1 cellular context compared by ENCODE assay signal in the genomic region with DNA sequence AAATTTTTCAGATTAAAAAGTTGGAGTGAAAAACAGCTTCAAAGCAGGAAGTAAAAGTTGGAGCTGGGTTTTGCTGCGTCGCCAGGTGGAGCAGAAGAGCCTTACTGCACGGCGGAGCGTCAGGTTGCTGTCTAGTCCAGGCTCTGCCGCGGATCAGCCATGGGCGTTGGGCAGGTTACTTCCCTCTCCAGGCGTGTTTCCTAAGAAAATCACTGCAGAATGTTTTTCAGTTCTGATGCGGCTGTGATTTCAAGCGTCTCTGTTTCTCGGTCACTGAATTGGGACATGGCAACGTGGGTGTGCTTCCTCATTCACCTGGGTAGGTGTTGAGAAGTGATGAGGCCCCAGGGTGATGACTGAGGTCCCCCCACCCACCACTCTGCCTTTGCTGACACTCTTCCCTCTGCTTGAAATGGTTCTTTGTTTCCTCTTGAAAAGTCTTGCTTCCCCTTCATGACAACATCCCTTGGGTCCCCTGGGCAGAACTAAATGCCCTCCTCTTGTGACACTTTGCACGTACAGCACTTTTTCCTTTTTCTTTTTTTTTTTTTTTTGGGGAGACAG.
TF ChIP-seq lines count a peak whose summit lies in the region.

No MANE protein-coding gene starts in this region.

TF ChIP-seq in HepG2, 621 proteins besides CTCF, POLR2A, EP300 and RAD21:
- TF ChIP-seq ZSCAN30 (CRISPR knock-in tag; IDR thresholded peaks at IDR 0.05) (no peak), TCF7L2 (IDR thresholded peaks at IDR 0.05; ENCODE audit: low read depth, low read length) (no peak), RFXANK (CRISPR knock-in tag; IDR thresholded peaks at IDR 0.05) (no peak), RFX1 (IDR thresholded peaks at IDR 0.05) (no peak), RBAK (CRISPR knock-in tag; IDR thresholded peaks at IDR 0.05) (no peak), ZNF83 (CRISPR knock-in tag; IDR thresholded peaks at IDR 0.05; ENCODE audit: borderline replicate concordance) (no peak), HNRNPLL (IDR thresholded peaks at IDR 0.05; ENCODE audit: low read depth, low read length, poor library complexity, severe bottlenecking) (no peak)
- TF ChIP-seq, protein P1, sequence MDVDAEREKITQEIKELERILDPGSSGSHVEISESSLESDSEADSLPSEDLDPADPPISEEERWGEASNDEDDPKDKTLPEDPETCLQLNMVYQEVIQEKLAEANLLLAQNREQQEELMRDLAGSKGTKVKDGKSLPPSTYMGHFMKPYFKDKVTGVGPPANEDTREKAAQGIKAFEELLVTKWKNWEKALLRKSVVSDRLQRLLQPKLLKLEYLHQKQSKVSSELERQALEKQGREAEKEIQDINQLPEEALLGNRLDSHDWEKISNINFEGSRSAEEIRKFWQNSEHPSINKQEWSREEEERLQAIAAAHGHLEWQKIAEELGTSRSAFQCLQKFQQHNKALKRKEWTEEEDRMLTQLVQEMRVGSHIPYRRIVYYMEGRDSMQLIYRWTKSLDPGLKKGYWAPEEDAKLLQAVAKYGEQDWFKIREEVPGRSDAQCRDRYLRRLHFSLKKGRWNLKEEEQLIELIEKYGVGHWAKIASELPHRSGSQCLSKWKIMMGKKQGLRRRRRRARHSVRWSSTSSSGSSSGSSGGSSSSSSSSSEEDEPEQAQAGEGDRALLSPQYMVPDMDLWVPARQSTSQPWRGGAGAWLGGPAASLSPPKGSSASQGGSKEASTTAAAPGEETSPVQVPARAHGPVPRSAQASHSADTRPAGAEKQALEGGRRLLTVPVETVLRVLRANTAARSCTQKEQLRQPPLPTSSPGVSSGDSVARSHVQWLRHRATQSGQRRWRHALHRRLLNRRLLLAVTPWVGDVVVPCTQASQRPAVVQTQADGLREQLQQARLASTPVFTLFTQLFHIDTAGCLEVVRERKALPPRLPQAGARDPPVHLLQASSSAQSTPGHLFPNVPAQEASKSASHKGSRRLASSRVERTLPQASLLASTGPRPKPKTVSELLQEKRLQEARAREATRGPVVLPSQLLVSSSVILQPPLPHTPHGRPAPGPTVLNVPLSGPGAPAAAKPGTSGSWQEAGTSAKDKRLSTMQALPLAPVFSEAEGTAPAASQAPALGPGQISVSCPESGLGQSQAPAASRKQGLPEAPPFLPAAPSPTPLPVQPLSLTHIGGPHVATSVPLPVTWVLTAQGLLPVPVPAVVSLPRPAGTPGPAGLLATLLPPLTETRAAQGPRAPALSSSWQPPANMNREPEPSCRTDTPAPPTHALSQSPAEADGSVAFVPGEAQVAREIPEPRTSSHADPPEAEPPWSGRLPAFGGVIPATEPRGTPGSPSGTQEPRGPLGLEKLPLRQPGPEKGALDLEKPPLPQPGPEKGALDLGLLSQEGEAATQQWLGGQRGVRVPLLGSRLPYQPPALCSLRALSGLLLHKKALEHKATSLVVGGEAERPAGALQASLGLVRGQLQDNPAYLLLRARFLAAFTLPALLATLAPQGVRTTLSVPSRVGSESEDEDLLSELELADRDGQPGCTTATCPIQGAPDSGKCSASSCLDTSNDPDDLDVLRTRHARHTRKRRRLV (CRISPR knock-in tag; IDR thresholded peaks at IDR 0.05), result no peak
- TF ChIP-seq, protein P2, sequence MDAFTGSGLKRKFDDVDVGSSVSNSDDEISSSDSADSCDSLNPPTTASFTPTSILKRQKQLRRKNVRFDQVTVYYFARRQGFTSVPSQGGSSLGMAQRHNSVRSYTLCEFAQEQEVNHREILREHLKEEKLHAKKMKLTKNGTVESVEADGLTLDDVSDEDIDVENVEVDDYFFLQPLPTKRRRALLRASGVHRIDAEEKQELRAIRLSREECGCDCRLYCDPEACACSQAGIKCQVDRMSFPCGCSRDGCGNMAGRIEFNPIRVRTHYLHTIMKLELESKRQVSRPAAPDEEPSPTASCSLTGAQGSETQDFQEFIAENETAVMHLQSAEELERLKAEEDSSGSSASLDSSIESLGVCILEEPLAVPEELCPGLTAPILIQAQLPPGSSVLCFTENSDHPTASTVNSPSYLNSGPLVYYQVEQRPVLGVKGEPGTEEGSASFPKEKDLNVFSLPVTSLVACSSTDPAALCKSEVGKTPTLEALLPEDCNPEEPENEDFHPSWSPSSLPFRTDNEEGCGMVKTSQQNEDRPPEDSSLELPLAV (CRISPR knock-in tag; conservative IDR thresholded peaks at IDR 0.05; ENCODE audit: low read depth), result no peak
- TF ChIP-seq, protein P3, sequence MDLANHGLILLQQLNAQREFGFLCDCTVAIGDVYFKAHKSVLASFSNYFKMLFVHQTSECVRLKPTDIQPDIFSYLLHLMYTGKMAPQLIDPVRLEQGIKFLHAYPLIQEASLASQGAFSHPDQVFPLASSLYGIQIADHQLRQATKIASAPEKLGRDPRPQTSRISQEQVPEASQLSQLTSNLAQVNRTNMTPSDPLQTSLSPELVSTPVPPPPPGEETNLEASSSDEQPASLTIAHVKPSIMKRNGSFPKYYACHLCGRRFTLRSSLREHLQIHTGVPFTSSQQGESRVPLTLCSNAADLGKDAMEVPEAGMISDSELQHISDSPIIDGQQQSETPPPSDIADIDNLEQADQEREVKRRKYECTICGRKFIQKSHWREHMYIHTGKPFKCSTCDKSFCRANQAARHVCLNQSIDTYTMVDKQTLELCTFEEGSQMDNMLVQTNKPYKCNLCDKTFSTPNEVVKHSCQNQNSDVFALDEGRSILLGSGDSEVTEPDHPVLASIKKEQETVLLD (CRISPR knock-in tag; IDR thresholded peaks at IDR 0.05; ENCODE audit: low read depth), result no peak
- TF ChIP-seq, protein P4, sequence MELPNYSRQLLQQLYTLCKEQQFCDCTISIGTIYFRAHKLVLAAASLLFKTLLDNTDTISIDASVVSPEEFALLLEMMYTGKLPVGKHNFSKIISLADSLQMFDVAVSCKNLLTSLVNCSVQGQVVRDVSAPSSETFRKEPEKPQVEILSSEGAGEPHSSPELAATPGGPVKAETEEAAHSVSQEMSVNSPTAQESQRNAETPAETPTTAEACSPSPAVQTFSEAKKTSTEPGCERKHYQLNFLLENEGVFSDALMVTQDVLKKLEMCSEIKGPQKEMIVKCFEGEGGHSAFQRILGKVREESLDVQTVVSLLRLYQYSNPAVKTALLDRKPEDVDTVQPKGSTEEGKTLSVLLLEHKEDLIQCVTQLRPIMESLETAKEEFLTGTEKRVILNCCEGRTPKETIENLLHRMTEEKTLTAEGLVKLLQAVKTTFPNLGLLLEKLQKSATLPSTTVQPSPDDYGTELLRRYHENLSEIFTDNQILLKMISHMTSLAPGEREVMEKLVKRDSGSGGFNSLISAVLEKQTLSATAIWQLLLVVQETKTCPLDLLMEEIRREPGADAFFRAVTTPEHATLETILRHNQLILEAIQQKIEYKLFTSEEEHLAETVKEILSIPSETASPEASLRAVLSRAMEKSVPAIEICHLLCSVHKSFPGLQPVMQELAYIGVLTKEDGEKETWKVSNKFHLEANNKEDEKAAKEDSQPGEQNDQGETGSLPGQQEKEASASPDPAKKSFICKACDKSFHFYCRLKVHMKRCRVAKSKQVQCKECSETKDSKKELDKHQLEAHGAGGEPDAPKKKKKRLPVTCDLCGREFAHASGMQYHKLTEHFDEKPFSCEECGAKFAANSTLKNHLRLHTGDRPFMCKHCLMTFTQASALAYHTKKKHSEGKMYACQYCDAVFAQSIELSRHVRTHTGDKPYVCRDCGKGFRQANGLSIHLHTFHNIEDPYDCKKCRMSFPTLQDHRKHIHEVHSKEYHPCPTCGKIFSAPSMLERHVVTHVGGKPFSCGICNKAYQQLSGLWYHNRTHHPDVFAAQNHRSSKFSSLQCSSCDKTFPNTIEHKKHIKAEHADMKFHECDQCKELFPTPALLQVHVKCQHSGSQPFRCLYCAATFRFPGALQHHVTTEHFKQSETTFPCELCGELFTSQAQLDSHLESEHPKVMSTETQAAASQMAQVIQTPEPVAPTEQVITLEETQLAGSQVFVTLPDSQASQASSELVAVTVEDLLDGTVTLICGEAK (IDR thresholded peaks at IDR 0.05), result no peak
- TF ChIP-seq, protein P4 (CRISPR knock-in tag; IDR thresholded peaks at IDR 0.05), result no peak
- TF ChIP-seq, protein P5, sequence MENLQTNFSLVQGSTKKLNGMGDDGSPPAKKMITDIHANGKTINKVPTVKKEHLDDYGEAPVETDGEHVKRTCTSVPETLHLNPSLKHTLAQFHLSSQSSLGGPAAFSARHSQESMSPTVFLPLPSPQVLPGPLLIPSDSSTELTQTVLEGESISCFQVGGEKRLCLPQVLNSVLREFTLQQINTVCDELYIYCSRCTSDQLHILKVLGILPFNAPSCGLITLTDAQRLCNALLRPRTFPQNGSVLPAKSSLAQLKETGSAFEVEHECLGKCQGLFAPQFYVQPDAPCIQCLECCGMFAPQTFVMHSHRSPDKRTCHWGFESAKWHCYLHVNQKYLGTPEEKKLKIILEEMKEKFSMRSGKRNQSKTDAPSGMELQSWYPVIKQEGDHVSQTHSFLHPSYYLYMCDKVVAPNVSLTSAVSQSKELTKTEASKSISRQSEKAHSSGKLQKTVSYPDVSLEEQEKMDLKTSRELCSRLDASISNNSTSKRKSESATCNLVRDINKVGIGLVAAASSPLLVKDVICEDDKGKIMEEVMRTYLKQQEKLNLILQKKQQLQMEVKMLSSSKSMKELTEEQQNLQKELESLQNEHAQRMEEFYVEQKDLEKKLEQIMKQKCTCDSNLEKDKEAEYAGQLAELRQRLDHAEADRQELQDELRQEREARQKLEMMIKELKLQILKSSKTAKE (CRISPR knock-in tag; IDR thresholded peaks at IDR 0.05; ENCODE audit: borderline replicate concordance), result no peak
TF ChIP-seq in HepG2: peak in this region for 0.
